In genomic region chr1:116811321-116811720, GRCh38 we compare ENCODE assay signal across 18 cellular contexts. TPM values are rescaled to one million over a fixed set of nuclear protein-coding genes. Genes with fewer than 3 reads are reported as not detected.
DNase-seq lines count a peak whose midpoint lies in the region; ATAC-seq and TF ChIP-seq lines count a peak whose summit lies in the region.
"Had no signal": no experiment of that assay in that cellular context is flagged by ENCODE, and none has a peak within 500 bp of the region (broad histone marks: within the 10 kb centered on the region; RNA-seq: fewer than 3 reads in every experiment).

No MANE protein-coding gene starts in this region.

- no peak overlapping the region for H3K4me2 ChIP-seq in DND-41 (ENCODE audit: insufficient read depth, low read length)
- H3K4me2 ChIP-seq: KMS-11 had no signal

- H3K9me3 ChIP-seq in DND-41 (ENCODE audit: insufficient read depth, low read length, severe bottlenecking), result peaks cover 6% of the 10 kb centered on the region
- no peaks in the 10 kb centered on the region for H3K9me3 ChIP-seq in mucosa of descending colon

- no peaks in the 10 kb centered on the region for H3K27me3 Mint-ChIP-seq in activated T-cell treated with anti-CD3 and anti-CD28 coated beads, Interleukin-2, amount 50 U/mL, for 24 hours
- H3K27me3 Mint-ChIP-seq in activated T-cell treated with anti-CD3 and anti-CD28 coated beads, Interleukin-2, amount 50 U/mL, for 4 hours (ENCODE audit: low read depth), result no peaks in the 10 kb centered on the region
- H3K27me3 Mint-ChIP-seq in activated T-helper 17 cell treated with anti-CD3 and anti-CD28 coated beads, Interleukin-2, amount 50 U/mL, for 72 hours, result no peaks in the 10 kb centered on the region
- H3K27me3 Mint-ChIP-seq in natural killer cell (ENCODE audit: low read depth in 2 of 2), result no peaks in the 10 kb centered on the region

- H3K4me3 ChIP-seq in DND-41 (ENCODE audit: low read depth in 1 of 2, low read length in 2 of 2) (no peak overlapping the region), mucosa of descending colon (no peak overlapping the region)

- peaks cover 24% of the 10 kb centered on the region for H3K9me3 Mint-ChIP-seq in activated T-cell treated with anti-CD3 and anti-CD28 coated beads, Interleukin-2, amount 50 U/mL, for 24 hours
- peaks cover 26% of the 10 kb centered on the region for H3K9me3 Mint-ChIP-seq in activated T-cell treated with anti-CD3 and anti-CD28 coated beads, Interleukin-2, amount 50 U/mL, for 4 hours
- peaks cover 12% of the 10 kb centered on the region for H3K9me3 Mint-ChIP-seq in activated T-helper 17 cell treated with anti-CD3 and anti-CD28 coated beads, Interleukin-2, amount 50 U/mL, for 72 hours
- H3K9me3 Mint-ChIP-seq in natural killer cell, result peaks cover 0 to 12% of the 10 kb centered on the region in 2 donors

- H3K9ac ChIP-seq in DND-41 (ENCODE audit: low read depth, low read length), result no peak overlapping the region
- H3K9ac ChIP-seq: KMS-11 had no signal

- H3K4me3 Mint-ChIP-seq in activated T-cell treated with anti-CD3 and anti-CD28 coated beads, Interleukin-2, amount 50 U/mL, for 24 hours, result no peak overlapping the region
- H3K4me3 Mint-ChIP-seq in activated T-cell treated with anti-CD3 and anti-CD28 coated beads, Interleukin-2, amount 50 U/mL, for 4 hours, result no peak overlapping the region
- H3K4me3 Mint-ChIP-seq in activated T-helper 17 cell treated with anti-CD3 and anti-CD28 coated beads, Interleukin-2, amount 50 U/mL, for 72 hours, result peak overlapping the region; percentile 86
- peak overlapping the region; percentile 72 for H3K4me3 Mint-ChIP-seq in natural killer cell

- H3K27ac ChIP-seq in DND-41 (ENCODE audit: low read length), result 0 out of 2 replicates have a peak overlapping the region, but pooled peaks have one; percentile 8
- H3K27ac ChIP-seq: KMS-11 had no signal

- H3K4me1 Mint-ChIP-seq in activated T-cell treated with anti-CD3 and anti-CD28 coated beads, Interleukin-2, amount 50 U/mL, for 24 hours (ENCODE audit: low read depth), result peaks cover 90% of the 10 kb centered on the region
- peaks cover 77% of the 10 kb centered on the region for H3K4me1 Mint-ChIP-seq in activated T-cell treated with anti-CD3 and anti-CD28 coated beads, Interleukin-2, amount 50 U/mL, for 4 hours (ENCODE audit: low read depth)
- peaks cover 62% of the 10 kb centered on the region for H3K4me1 Mint-ChIP-seq in activated T-helper 17 cell treated with anti-CD3 and anti-CD28 coated beads, Interleukin-2, amount 50 U/mL, for 72 hours
- H3K4me1 Mint-ChIP-seq in natural killer cell, result peaks cover 73 to 76% of the 10 kb centered on the region in 2 donors

- DNase-seq in activated T-cell treated with anti-CD3 and anti-CD28 coated beads, Interleukin-2, amount 50 U/mL, for 24 hours, result no peak
- DNase-seq in activated T-cell treated with anti-CD3 and anti-CD28 coated beads, Interleukin-2, amount 50 U/mL, for 4 hours, result no peak
- no peak for DNase-seq in DND-41
- no peak for DNase-seq in natural killer cell
- no peak for DNase-seq in HuH-7 (ENCODE audit: low spot score)
- DNase-seq in iPS-NIHi11 (ENCODE audit: low spot score), result no peak
- no peak for DNase-seq in mucosa of descending colon
- DNase-seq: AML-193; CD8-positive, alpha-beta T cell; NCI-H1092 treated with DMSO at 0.1 percent for 48 hours; NCI-H1694 treated with DMSO at 0.1 percent for 48 hours; NCI-H345; NCI-H526 treated with DMSO at 0.1 percent for 48 hours; RPMI8226 had no signal

- no peaks in the 10 kb centered on the region for H3K79me2 ChIP-seq in DND-41 (ENCODE audit: insufficient read depth, low read length)

- H4K20me1 ChIP-seq in DND-41 (ENCODE audit: insufficient read depth, low read length), result no peaks in the 10 kb centered on the region

- peak overlapping the region; percentile 78 for H3K27ac Mint-ChIP-seq in activated T-cell treated with anti-CD3 and anti-CD28 coated beads, Interleukin-2, amount 50 U/mL, for 24 hours
- H3K27ac Mint-ChIP-seq in activated T-helper 17 cell treated with anti-CD3 and anti-CD28 coated beads, Interleukin-2, amount 50 U/mL, for 72 hours, result peak overlapping the region; percentile 98
- peak overlapping the region; percentile 70 to 88 for H3K27ac Mint-ChIP-seq in natural killer cell

- H3K36me3 Mint-ChIP-seq in activated T-cell treated with anti-CD3 and anti-CD28 coated beads, Interleukin-2, amount 50 U/mL, for 24 hours (ENCODE audit: low read depth), result peaks cover 41% of the 10 kb centered on the region
- H3K36me3 Mint-ChIP-seq in activated T-cell treated with anti-CD3 and anti-CD28 coated beads, Interleukin-2, amount 50 U/mL, for 4 hours (ENCODE audit: insufficient read depth), result peaks cover 7% of the 10 kb centered on the region
- peaks cover 30% of the 10 kb centered on the region for H3K36me3 Mint-ChIP-seq in activated T-helper 17 cell treated with anti-CD3 and anti-CD28 coated beads, Interleukin-2, amount 50 U/mL, for 72 hours (ENCODE audit: low read depth)
- H3K36me3 Mint-ChIP-seq in natural killer cell, result peaks cover 21% of the 10 kb centered on the region

- peaks cover 49% of the 10 kb centered on the region for H3K4me1 ChIP-seq in DND-41 (ENCODE audit: insufficient read depth, low read length)
- H3K4me1 ChIP-seq in mucosa of descending colon (ENCODE audit: low read depth), result no peaks in the 10 kb centered on the region

- H3K36me3 ChIP-seq in DND-41 (ENCODE audit: insufficient read depth, low read length) (no peaks in the 10 kb centered on the region), mucosa of descending colon (ENCODE audit: low read depth) (no peaks in the 10 kb centered on the region)

- TF ChIP-seq CTCF in DND-41 (IDR thresholded peaks at IDR 0.05; ENCODE audit: borderline replicate concordance, extremely low read depth, low read length, poor library complexity, severe bottlenecking) (no peak), natural killer cell (IDR thresholded peaks at IDR 0.05) (no peak), mucosa of descending colon (IDR thresholded peaks at IDR 0.05) (no peak)

- intact Hi-C loops in natural killer cell (cut with micrococcal nuclease) (no loop called here), mucosa of descending colon (cut with DNase I, micrococcal nuclease) (no loop called here)

- no peak for ATAC-seq in activated T-cell treated with anti-CD3 and anti-CD28 coated beads, Interleukin-2, amount 50 U/mL, for 4 hours
- ATAC-seq in DND-41 (ENCODE audit: insufficient read depth, low read depth) (no peak), natural killer cell (no peak), mucosa of descending colon (no peak)
- no peak for ATAC-seq in activated T-helper 17 cell treated with anti-CD3 and anti-CD28 coated beads, Interleukin-2, amount 50 U/mL, for 72 hours (replicated peaks)
- ATAC-seq: CD8-positive, alpha-beta T cell had no signal

- H3K27me3 ChIP-seq in DND-41 (ENCODE audit: insufficient read depth, low read length, poor library complexity), result no peaks in the 10 kb centered on the region

- no peak overlapping the region for H2AFZ ChIP-seq in DND-41 (ENCODE audit: low read depth, low read length)

RNA-seq across cellular contexts. Expression of gene CD2, which starts 57.1 kb away (rescaled TPM):
- total RNA-seq in activated T-cell treated with anti-CD3 and anti-CD28 coated beads, Interleukin-2, amount 50 U/mL, for 4 hours, result 100 to 1,000 TPM; 353 to 393 (median 374) TPM
- 100 to 1,000 TPM; 303 to 473 TPM for total RNA-seq in activated T-helper 17 cell treated with anti-CD3 and anti-CD28 coated beads, Interleukin-2, amount 50 U/mL, for 72 hours
- total RNA-seq in natural killer cell (10 to 100 TPM; 30.4 to 93.4 (median 60.8) TPM), mucosa of descending colon (1 to 10 TPM; 4.1 to 7.7 (median 5.4) TPM)
- total RNA-seq: MCF 10A, OCI-LY7 had no signal

Comparison
In these comparisons a context has a peak if more than half of its experiments do, and no peak if none do; other contexts are left out.
1. H3K4me3 Mint-ChIP-seq: peak in activated T-helper 17 cell treated with anti-CD3 and anti-CD28 coated beads, Interleukin-2, amount 50 U/mL, for 72 hours (single experiment) and natural killer cell (single experiment); none in activated T-cell treated with anti-CD3 and anti-CD28 coated beads, Interleukin-2, amount 50 U/mL, for 24 hours (single experiment) and activated T-cell treated with anti-CD3 and anti-CD28 coated beads, Interleukin-2, amount 50 U/mL, for 4 hours (single experiment).
2. Peak in every context shown above with its lines, with median percentiles within 50 percentile points of each other: H3K27ac Mint-ChIP-seq.